In the genomic region with DNA sequence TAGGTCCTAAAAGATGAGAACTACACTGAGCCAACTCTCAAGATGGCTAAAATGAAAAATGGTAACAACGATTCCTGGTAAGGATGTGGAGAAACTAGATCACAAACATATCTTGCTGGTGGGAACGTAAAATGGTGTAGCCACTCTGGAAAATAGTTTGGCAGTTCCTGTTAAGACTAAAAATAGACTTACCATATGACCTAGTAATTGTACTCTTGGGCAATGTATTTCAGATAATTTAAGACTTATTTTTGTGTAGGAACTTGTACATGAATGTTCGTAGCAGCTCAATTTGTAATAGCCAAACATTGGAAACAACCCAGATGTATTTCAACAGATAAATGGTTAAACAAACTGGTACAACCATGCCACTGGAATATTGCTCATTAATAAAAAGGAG, we compare ENCODE assay signal across 19 cellular contexts.
DNase-seq lines count a peak whose midpoint lies in the region; ATAC-seq, FAIRE-seq and TF ChIP-seq lines count a peak whose summit lies in the region.
"Had no signal": no experiment of that assay in that cellular context is flagged by ENCODE, and none has a peak within 500 bp of the region (broad histone marks: within the 10 kb centered on the region; RNA-seq: fewer than 3 reads in every experiment).

No MANE protein-coding gene starts in this region.

- no peaks in the 10 kb centered on the region for H3K9me3 Mint-ChIP-seq in Calu3 (ENCODE audit: low read depth, unreplicated experiment)
- H3K9me3 Mint-ChIP-seq: CD4-positive, alpha-beta T cell had no signal

- CTCF ChIA-PET in Calu3 (lab: Charles Lee): no interaction called here

- ATAC-seq in HG03135 (IDR thresholded peaks at IDR 0.05; ENCODE audit: unreplicated experiment): no peak

- peak; percentile 5 for FAIRE-seq in GM18507 (lab: Jason Lieb, UNC)
- FAIRE-seq: A204.1, H1 had no signal

- no peak overlapping the region for H3K4me3 ChIP-seq in cardiac fibroblast (replicated peaks in 1 of 2; ENCODE audit: low read depth in 2 of 2, low read length in 2 of 2)
- no peak overlapping the region for H3K4me3 ChIP-seq in fibroblast of mammary gland (ENCODE audit: control insufficient read depth, low read depth, low read length)
- no peak overlapping the region for H3K4me3 ChIP-seq in fibroblast of villous mesenchyme (ENCODE audit: low read depth, low read length)
- no peak overlapping the region for H3K4me3 ChIP-seq in testis

- no peak overlapping the region for H3K27ac Mint-ChIP-seq in Calu3 (ENCODE audit: unreplicated experiment)
- H3K27ac Mint-ChIP-seq: CD4-positive, alpha-beta T cell; H9 had no signal

- no peaks in the 10 kb centered on the region for H3K27me3 Mint-ChIP-seq in Calu3 (ENCODE audit: unreplicated experiment)
- H3K27me3 Mint-ChIP-seq: CD4-positive, alpha-beta T cell had no signal

- H3K27me3 ChIP-seq in testis: no peaks in the 10 kb centered on the region

- no peaks in the 10 kb centered on the region for H3K4me1 Mint-ChIP-seq in Calu3 (ENCODE audit: low read depth, unreplicated experiment)
- H3K4me1 Mint-ChIP-seq: H9 had no signal

- no peak overlapping the region for H3K27ac ChIP-seq in testis
- H3K27ac ChIP-seq: C4-2B, HL-60 had no signal

- no peaks in the 10 kb centered on the region for H3K4me1 ChIP-seq in testis
- H3K4me1 ChIP-seq: Caco-2 had no signal

- TF ChIP-seq POLR2A in testis (IDR thresholded peaks at IDR 0.05): no peak

- DNase-seq in GM18507 (ENCODE audit: extremely low spot score, insufficient read length, low read depth) (no peak), cardiac fibroblast (ENCODE audit: low read depth in 2 of 2) (peak; percentile 0 to 51), fibroblast of mammary gland (ENCODE audit: low read depth) (peak; percentile 41), fibroblast of villous mesenchyme (ENCODE audit: low read depth) (peak; percentile 18), HUDEP-2 (lab: John Stamatoyannopoulos, UW; ENCODE audit: unreplicated experiment in 76 of 76) (no peak), Calu3 (no peak), testis (no peak)
- DNase-seq: AML-193; Caco-2; CD4-positive, alpha-beta T cell; DMS153; DMS79; H9; IMR-90 had no signal

- H3K36me3 ChIP-seq in testis (ENCODE audit: low read depth, missing control alignments): no peaks in the 10 kb centered on the region

- H3K4me3 Mint-ChIP-seq in Calu3 (ENCODE audit: low read depth, unreplicated experiment): no peak overlapping the region
- H3K4me3 Mint-ChIP-seq: CD4-positive, alpha-beta T cell; H9 had no signal

- intact Hi-C loops in Calu3 (cut with micrococcal nuclease; ENCODE audit: unreplicated experiment) (no loop called here), testis (cut with DNase I; ENCODE audit: low total_unique reads) (no loop called here)

- peaks cover 6% of the 10 kb centered on the region for H3K36me3 Mint-ChIP-seq in Calu3 (ENCODE audit: insufficient read depth, unreplicated experiment)

- TF ChIP-seq CTCF in cardiac fibroblast (IDR thresholded peaks at IDR 0.05; ENCODE audit: low read depth, low read length) (no peak), fibroblast of mammary gland (conservative IDR thresholded peaks at IDR 0.05; ENCODE audit: control insufficient read depth, insufficient read depth, low read depth, low read length) (no peak), fibroblast of villous mesenchyme (IDR thresholded peaks at IDR 0.05; ENCODE audit: insufficient read depth, low read depth, low read length) (no peak), Calu3 (IDR thresholded peaks at IDR 0.05; ENCODE audit: unreplicated experiment) (no peak), testis (IDR thresholded peaks at IDR 0.05) (no peak)

- no peaks in the 10 kb centered on the region for H3K9me3 ChIP-seq in testis
- H3K9me3 ChIP-seq: Caco-2 had no signal

- WGBS in testis, 2 donors: 67 to 74% methylated on average over 3 of the region's 3 CpGs

- BruUV-seq in Calu3 (replicated peaks; lab: Mats Ljungman, UMichigan): no TSS peak

Comparison
In these comparisons a context has a peak if more than half of its experiments do, and no peak if none do; other contexts are left out.
1. DNase-seq: peak in cardiac fibroblast (2 of 2), fibroblast of mammary gland (single experiment) and fibroblast of villous mesenchyme (single experiment); none in GM18507 (single experiment), HUDEP-2 (0 of 76), Calu3 (single experiment) and testis (single experiment).